1 cellular context compared by ENCODE assay signal in genomic region chr15:96332854-96333193, GRCh38.
TF ChIP-seq lines count a peak whose summit lies in the region.

No MANE protein-coding gene starts in this region.

TF ChIP-seq in GM12878, 131 proteins besides CTCF, POLR2A, EP300 and RAD21:
- TF ChIP-seq BCLAF1 (IDR thresholded peaks at IDR 0.05) (no peak), MXI1 (IDR thresholded peaks at IDR 0.05; ENCODE audit: low read depth, low read length) (no peak), CHD2 (IDR thresholded peaks at IDR 0.05; ENCODE audit: borderline replicate concordance, low read depth, low read length) (no peak), ZNF384 (IDR thresholded peaks at IDR 0.05; ENCODE audit: borderline replicate concordance, low read depth, low read length) (peak; percentile 71; the same call in 1 of the 2 replicates), MEF2B (IDR thresholded peaks at IDR 0.05; ENCODE audit: partially characterized antibody, poor library complexity, severe bottlenecking) (no peak), CBFB (IDR thresholded peaks at IDR 0.05; ENCODE audit: low read depth) (no peak)
TF ChIP-seq in GM12878: peak in this region for 1.
